Comparison of ENCODE assay signal across 27 cellular contexts in the genomic region with DNA sequence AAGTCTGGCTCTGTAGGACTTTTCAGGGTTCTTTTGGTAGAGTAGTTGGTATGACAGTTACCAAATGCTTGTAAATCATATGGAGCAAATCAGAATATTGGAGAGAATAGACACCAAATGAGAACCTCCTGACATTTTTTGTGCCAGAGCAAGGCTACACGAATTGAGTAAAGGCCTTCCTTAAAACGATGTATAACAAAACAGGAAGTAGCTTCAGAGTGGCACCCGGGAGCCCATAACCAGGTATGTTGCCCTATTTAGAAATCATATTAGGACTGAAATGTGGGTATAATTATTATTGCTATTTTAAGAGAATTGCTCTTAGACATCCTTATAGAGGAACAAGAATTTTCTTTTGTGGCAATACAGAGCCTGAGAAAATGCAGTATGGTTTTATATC.
"Had no signal": no experiment of that assay in that cellular context is flagged by ENCODE, and none has a peak within 500 bp of the region (broad histone marks: within the 10 kb centered on the region; RNA-seq: fewer than 3 reads in every experiment).

No MANE protein-coding gene starts in this region.

- H3K27ac Mint-ChIP-seq: dendritic cell treated with granulocyte-macrophage colony-stimulating factor and Interleukin-4, amounts not matched to agents 40 ng/mL and 50 ng/mL, for 4 days; endodermal cell; naive B cell; natural killer cell treated with Interleukin-12 subunit alpha and Interleukin-12 subunit beta and Interleukin-15 and Interleukin-18, amount 100 ng/mL, for 72 hours; neural progenitor cell; progenitor cell of endocrine pancreas; stimulated activated naive CD8-positive, alpha-beta T cell treated with anti-CD3 and anti-CD28 coated beads, Interleukin-15, amount 100 ng/mL, for 72 hours had no signal

- DNase-seq: effector CD8-positive, alpha-beta T cell; endodermal cell; foreskin fibroblast; gastrocnemius medialis; head of caudate nucleus; left cardiac atrium; left lung; mucosa of descending colon; naive B cell; right lobe of liver; small intestine; stimulated activated CD4-positive, alpha-beta T cell treated with anti-CD3 and anti-CD28 coated beads, Interleukin-15, amount 100 ng/mL, for 24 hours; stimulated activated CD4-positive, alpha-beta T cell treated with anti-CD3 and anti-CD28 coated beads, Interleukin-2, amount 100 ng/mL, for 48 hours; stimulated activated CD8-positive, alpha-beta memory T cell treated with anti-CD3 and anti-CD28 coated beads, Interleukin-4, amount 100 ng/mL, for 48 hours; stimulated activated naive CD4-positive, alpha-beta T cell; stimulated activated naive CD8-positive, alpha-beta T cell treated with anti-CD3 and anti-CD28 coated beads, Interleukin-15, amount 100 ng/mL, for 72 hours; transverse colon; upper lobe of right lung; uterus had no signal

- H3K9me3 ChIP-seq: gastrocnemius medialis, left lung, mucosa of descending colon, right lobe of liver, suprapubic skin, transverse colon, upper lobe of right lung, uterus had no signal

- H3K4me1 Mint-ChIP-seq: endodermal cell, naive B cell had no signal

- H3K4me3 Mint-ChIP-seq: dendritic cell treated with granulocyte-macrophage colony-stimulating factor and Interleukin-4, amounts not matched to agents 40 ng/mL and 50 ng/mL, for 4 days; endodermal cell; mesothelial cell of epicardium; naive B cell; natural killer cell treated with Interleukin-12 subunit alpha and Interleukin-12 subunit beta and Interleukin-15 and Interleukin-18, amount 100 ng/mL, for 72 hours; neural progenitor cell; stimulated activated naive CD8-positive, alpha-beta T cell treated with anti-CD3 and anti-CD28 coated beads, Interleukin-15, amount 100 ng/mL, for 72 hours had no signal

- H3K79me2 ChIP-seq: parathyroid adenoma had no signal

- H3K27me3 Mint-ChIP-seq: dendritic cell treated with granulocyte-macrophage colony-stimulating factor and Interleukin-4, amounts not matched to agents 40 ng/mL and 50 ng/mL, for 4 days; naive B cell; natural killer cell treated with Interleukin-12 subunit alpha and Interleukin-12 subunit beta and Interleukin-15 and Interleukin-18, amount 100 ng/mL, for 72 hours; progenitor cell of endocrine pancreas; stimulated activated naive CD8-positive, alpha-beta T cell treated with anti-CD3 and anti-CD28 coated beads, Interleukin-15, amount 100 ng/mL, for 72 hours had no signal

- H3K36me3 ChIP-seq: gastrocnemius medialis, left lung, neural progenitor cell, right lobe of liver, suprapubic skin, transverse colon, upper lobe of right lung, uterus had no signal

- H2AFZ ChIP-seq: neural progenitor cell, parathyroid adenoma had no signal

- H3K27ac ChIP-seq: epithelial cell of prostate, gastrocnemius medialis, left lung, neural progenitor cell, parathyroid adenoma, right lobe of liver, suprapubic skin, transverse colon, upper lobe of right lung, uterus had no signal

- H3K36me3 Mint-ChIP-seq: mesothelial cell of epicardium; naive B cell; natural killer cell treated with Interleukin-12 subunit alpha and Interleukin-12 subunit beta and Interleukin-15 and Interleukin-18, amount 100 ng/mL, for 72 hours; neural progenitor cell had no signal

- H3K27me3 ChIP-seq: gastrocnemius medialis, left lung, neural progenitor cell, right lobe of liver, suprapubic skin, transverse colon, upper lobe of right lung, uterus had no signal

- H3K9me3 Mint-ChIP-seq: dendritic cell treated with granulocyte-macrophage colony-stimulating factor and Interleukin-4, amounts not matched to agents 40 ng/mL and 50 ng/mL, for 4 days; endodermal cell; mesothelial cell of epicardium; natural killer cell treated with Interleukin-12 subunit alpha and Interleukin-12 subunit beta and Interleukin-15 and Interleukin-18, amount 100 ng/mL, for 72 hours; stimulated activated naive CD8-positive, alpha-beta T cell treated with anti-CD3 and anti-CD28 coated beads, Interleukin-15, amount 100 ng/mL, for 72 hours had no signal

- H3K4me2 ChIP-seq: neural progenitor cell had no signal

- H3K4me1 ChIP-seq: gastrocnemius medialis, left lung, neural progenitor cell, parathyroid adenoma, right lobe of liver, suprapubic skin, transverse colon, upper lobe of right lung, uterus had no signal

- H3K4me3 ChIP-seq: gastrocnemius medialis, left lung, mucosa of descending colon, neural progenitor cell, right lobe of liver, suprapubic skin, transverse colon, upper lobe of right lung, uterus had no signal
